In genomic region chr15:53974121-53974520, GRCh38 we compare ENCODE assay signal across 16 cellular contexts. TPM values are rescaled to one million over a fixed set of nuclear protein-coding genes. Genes with fewer than 3 reads are reported as not detected.
A peak's percentile ranks its signal among the peaks of the same experiment; 100 is the strongest.
DNase-seq lines count a peak whose midpoint lies in the region; ATAC-seq and TF ChIP-seq lines count a peak whose summit lies in the region.
"Had no signal": no experiment of that assay in that cellular context is flagged by ENCODE, and none has a peak within 500 bp of the region (broad histone marks: within the 10 kb centered on the region; RNA-seq: fewer than 3 reads in every experiment).

No MANE protein-coding gene starts in this region.

- POLR2A ChIA-PET in WTC11 (lab: Charles Lee): no interaction called here

- CTCF ChIA-PET in WTC11 (lab: Charles Lee): interaction anchor here (1.0 kb wide), 1 partner anchor 10 kb away, joined by 3 read pairs; no protein-coding TSS in a partner anchor

- no peaks in the 10 kb centered on the region for H3K36me3 Mint-ChIP-seq in WTC11
- H3K36me3 Mint-ChIP-seq: CD4-positive, CD25-positive, alpha-beta regulatory T cell; CD8-positive, alpha-beta T cell had no signal

- H3K27ac Mint-ChIP-seq in WTC11: no peak overlapping the region
- H3K27ac Mint-ChIP-seq: B cell; CD4-positive, CD25-positive, alpha-beta regulatory T cell; CD8-positive, alpha-beta T cell; GM23338; H9 had no signal

- TF ChIP-seq CTCF in WTC11 (IDR thresholded peaks at IDR 0.05): no peak

- DNase-seq in DMS 273 (lab: John Stamatoyannopoulos, UW; ENCODE audit: unreplicated experiment): peak; percentile 1
- DNase-seq in DMS 273 treated with DMSO at 0.1 percent for 48 hours (lab: John Stamatoyannopoulos, UW): no peak
- peak; percentile 71 for DNase-seq in NCI-H69 (lab: John Stamatoyannopoulos, UW)
- DNase-seq in cerebellar nuclear complex (lab: John Stamatoyannopoulos, UW): peak; percentile 22 to 61
- no peak for DNase-seq in activated T-cell treated with anti-CD3 and anti-CD28 coated beads for 4 hours
- DNase-seq in WTC11 (ENCODE audit: low spot score): no peak
- DNase-seq: Caco-2; CD4-positive, CD25-positive, alpha-beta regulatory T cell; CD8-positive, alpha-beta T cell; DMS79 treated with DMSO at 0.1 percent for 48 hours; H9 had no signal

- H3K9me3 Mint-ChIP-seq in WTC11: no peaks in the 10 kb centered on the region
- H3K9me3 Mint-ChIP-seq: CD8-positive, alpha-beta T cell; H9 had no signal

- peaks cover 17% of the 10 kb centered on the region for H3K4me1 Mint-ChIP-seq in WTC11
- H3K4me1 Mint-ChIP-seq: B cell; CD4-positive, CD25-positive, alpha-beta regulatory T cell had no signal

- peaks cover 23% of the 10 kb centered on the region for H3K27me3 Mint-ChIP-seq in WTC11 (ENCODE audit: low read depth)

- ATAC-seq in WTC11: no peak
- ATAC-seq in GM18511 (IDR thresholded peaks at IDR 0.05; ENCODE audit: unreplicated experiment): no peak
- ATAC-seq: CD8-positive, alpha-beta T cell; GM23338; HCT116 had no signal

- no peak overlapping the region for H3K4me3 Mint-ChIP-seq in WTC11
- H3K4me3 Mint-ChIP-seq: B cell; CD4-positive, CD25-positive, alpha-beta regulatory T cell; CD8-positive, alpha-beta T cell; GM23338; H9 had no signal

TF ChIP-seq in WTC11, 78 proteins besides CTCF, POLR2A, EP300 and RAD21:
- TF ChIP-seq HMGA2 (CRISPR knock-in tag; IDR thresholded peaks at IDR 0.05): no peak
- TF ChIP-seq EMX1 (CRISPR knock-in tag; IDR thresholded peaks at IDR 0.05): no peak
- no peak for TF ChIP-seq ZMAT4 (CRISPR knock-in tag; IDR thresholded peaks at IDR 0.05)
- no peak for TF ChIP-seq NR2C2 (CRISPR knock-in tag; IDR thresholded peaks at IDR 0.05)
- TF ChIP-seq ERG (CRISPR knock-in tag; IDR thresholded peaks at IDR 0.05): no peak
- no peak for TF ChIP-seq NR3C1 (CRISPR knock-in tag; conservative IDR thresholded peaks at IDR 0.05; ENCODE audit: low read depth)

RNA-seq across cellular contexts. Expression of gene UNC13C, which starts 4.1 kb away (rescaled TPM):
- 0.02 to 0.07 TPM (median 0.07 TPM) in 3 replicates for total RNA-seq in WTC11 (2021)
- total RNA-seq: B cell; CD4-positive, CD25-positive, alpha-beta regulatory T cell; CD8-positive, alpha-beta T cell; H4 had no signal

Comparison
In these comparisons a context has a peak if more than half of its experiments do, and no peak if none do; other contexts are left out.
1. DNase-seq: peak in DMS 273 (single experiment), NCI-H69 (single experiment) and cerebellar nuclear complex (2 of 2); none in DMS 273 treated with DMSO at 0.1 percent for 48 hours (single experiment), activated T-cell treated with anti-CD3 and anti-CD28 coated beads for 4 hours (single experiment) and WTC11 (single experiment).